29 cellular contexts compared by ENCODE assay signal in genomic region chr10:15121707-15122106, GRCh38. TPM values are rescaled to one million over a fixed set of nuclear protein-coding genes. Genes with fewer than 3 reads are reported as not detected.
DNase-seq lines count a peak whose midpoint lies in the region; ATAC-seq and TF ChIP-seq lines count a peak whose summit lies in the region.
"Had no signal": no experiment of that assay in that cellular context is flagged by ENCODE, and none has a peak within 500 bp of the region (broad histone marks: within the 10 kb centered on the region; RNA-seq: fewer than 3 reads in every experiment).

No MANE protein-coding gene starts in this region.

- H3K4me1 Mint-ChIP-seq in activated CD4-positive, alpha-beta memory T cell treated with anti-CD3 and anti-CD28 coated beads, Interleukin-2, amount 10 ng/mL, durations not matched to agents 7 days and 5 days: peaks cover 56% of the 10 kb centered on the region
- peaks cover 32% of the 10 kb centered on the region for H3K4me1 Mint-ChIP-seq in activated CD4-positive, alpha-beta memory T cell treated with anti-CD3 and anti-CD28 coated beads for 36 hours (ENCODE audit: low read depth)

- peaks cover 44% of the 10 kb centered on the region for H3K4me1 ChIP-seq in osteoblast (ENCODE audit: insufficient read depth, low read length)
- H3K4me1 ChIP-seq: psoas muscle, suprapubic skin, upper lobe of left lung had no signal

- peak overlapping the region; percentile 82 for H3K27ac Mint-ChIP-seq in activated CD4-positive, alpha-beta memory T cell treated with anti-CD3 and anti-CD28 coated beads, Interleukin-2, amount 10 ng/mL, durations not matched to agents 7 days and 5 days
- H3K27ac Mint-ChIP-seq in activated CD4-positive, alpha-beta memory T cell treated with anti-CD3 and anti-CD28 coated beads for 36 hours: no peak overlapping the region

- H3K4me3 ChIP-seq in osteoblast (ENCODE audit: insufficient read depth, low read length): no peak overlapping the region
- H3K4me3 ChIP-seq: hepatocyte, lung, PC-9, psoas muscle, skin epidermis, suprapubic skin, upper lobe of left lung had no signal

- no peak overlapping the region for H3K4me2 ChIP-seq in osteoblast (ENCODE audit: insufficient read depth, low read length)
- H3K4me2 ChIP-seq: hepatocyte, PC-9 had no signal

- no peak for TF ChIP-seq POLR2A in GM18505 (IDR thresholded peaks at IDR 0.05; ENCODE audit: borderline replicate concordance, extremely low read depth, insufficient read depth, insufficient read length)

- no peak overlapping the region for H3K4me3 Mint-ChIP-seq in activated CD4-positive, alpha-beta memory T cell treated with anti-CD3 and anti-CD28 coated beads, Interleukin-2, amount 10 ng/mL, durations not matched to agents 7 days and 5 days
- H3K4me3 Mint-ChIP-seq in activated CD4-positive, alpha-beta memory T cell treated with anti-CD3 and anti-CD28 coated beads for 36 hours: no peak overlapping the region
- H3K4me3 Mint-ChIP-seq: naive thymus-derived CD8-positive, alpha-beta T cell had no signal

- H2AFZ ChIP-seq in osteoblast (ENCODE audit: low read length): no peak overlapping the region
- H2AFZ ChIP-seq: hepatocyte, PC-9 had no signal

- peaks cover 43% of the 10 kb centered on the region for H3K36me3 Mint-ChIP-seq in activated CD4-positive, alpha-beta memory T cell treated with anti-CD3 and anti-CD28 coated beads, Interleukin-2, amount 10 ng/mL, durations not matched to agents 7 days and 5 days (ENCODE audit: low read depth)
- peaks cover 40% of the 10 kb centered on the region for H3K36me3 Mint-ChIP-seq in activated CD4-positive, alpha-beta memory T cell treated with anti-CD3 and anti-CD28 coated beads for 36 hours

- H4K20me1 ChIP-seq in osteoblast (ENCODE audit: insufficient read depth, low read length): no peaks in the 10 kb centered on the region

- no peak for DNase-seq in activated CD4-positive, alpha-beta memory T cell treated with anti-CD3 and anti-CD28 coated beads, Interleukin-2, amount 10 ng/mL, durations not matched to agents 7 days and 5 days
- DNase-seq in activated CD4-positive, alpha-beta memory T cell treated with anti-CD3 and anti-CD28 coated beads for 36 hours: no peak
- DNase-seq in HCEC 1CT: peak; percentile 49
- no peak for DNase-seq in osteoblast (ENCODE audit: insufficient read length, low spot score, missing footprints)
- DNase-seq: activated CD8-positive, alpha-beta memory T cell treated with anti-CD3 and anti-CD28 coated beads for 24 hours; activated T-cell treated with anti-CD3 and anti-CD28 coated beads for 4 hours; amniotic stem cell; Calu3; DMS79; GOT3; Karpas-422; left cardiac atrium; naive thymus-derived CD8-positive, alpha-beta T cell; NCI-H1417; NCI-H2029 treated with DMSO at 0.1 percent for 48 hours; NCI-H526; PC-9; psoas muscle; stimulated activated naive CD4-positive, alpha-beta T cell; upper lobe of left lung had no signal

- TF ChIP-seq CTCF in osteoblast (IDR thresholded peaks at IDR 0.05; ENCODE audit: extremely low read depth, low read depth, low read length): no peak

- intact Hi-C loops in activated CD4-positive, alpha-beta memory T cell treated with anti-CD3 and anti-CD28 coated beads for 36 hours (cut with micrococcal nuclease): loop anchor here (10.0 kb wide), 1 partner anchor 253 kb away; the partner anchor contains the start of gene FAM171A1

- H3K27me3 ChIP-seq in osteoblast (ENCODE audit: insufficient read depth, low read length): no peaks in the 10 kb centered on the region
- H3K27me3 ChIP-seq: hepatocyte, suprapubic skin, upper lobe of left lung had no signal

- POLR2A ChIA-PET in activated CD4-positive, alpha-beta memory T cell treated with anti-CD3 and anti-CD28 coated beads, Interleukin-2, amount 10 ng/mL, durations not matched to agents 7 days and 5 days (lab: Charles Lee): interaction anchor here (1.1 to 5.1 kb wide), 3 partner anchors 22 to 47 kb away, joined by 3 to 39 read pairs (median 3); partner anchors contain the start of genes NMT2 and RPP38
- POLR2A ChIA-PET in activated CD4-positive, alpha-beta memory T cell treated with anti-CD3 and anti-CD28 coated beads for 36 hours (lab: Charles Lee): interaction anchor here (0.8 to 3.1 kb wide), 3 partner anchors 21 to 46 kb away, joined by 3 to 30 read pairs (median 10); partner anchors contain the start of genes NMT2 and RPP38

- H3K9me3 ChIP-seq in osteoblast (ENCODE audit: low read depth, low read length): no peaks in the 10 kb centered on the region
- H3K9me3 ChIP-seq: psoas muscle, suprapubic skin, upper lobe of left lung had no signal

- H3K27me3 Mint-ChIP-seq in activated CD4-positive, alpha-beta memory T cell treated with anti-CD3 and anti-CD28 coated beads, Interleukin-2, amount 10 ng/mL, durations not matched to agents 7 days and 5 days: no peaks in the 10 kb centered on the region
- no peaks in the 10 kb centered on the region for H3K27me3 Mint-ChIP-seq in activated CD4-positive, alpha-beta memory T cell treated with anti-CD3 and anti-CD28 coated beads for 36 hours
- H3K27me3 Mint-ChIP-seq: naive thymus-derived CD8-positive, alpha-beta T cell had no signal

- no peak; the same call in 1 of the 3 replicates for ATAC-seq in SK-N-SH treated with all-trans-retinoic acid at 6 μM for 48 hours
- ATAC-seq in HG02973 (IDR thresholded peaks at IDR 0.05; ENCODE audit: unreplicated experiment): no peak
- no peak for ATAC-seq in GM18502 (IDR thresholded peaks at IDR 0.05; ENCODE audit: poor library complexity, unreplicated experiment)
- ATAC-seq in GM18505 (IDR thresholded peaks at IDR 0.05; ENCODE audit: unreplicated experiment): no peak
- ATAC-seq: left cardiac atrium; naive thymus-derived CD8-positive, alpha-beta T cell; psoas muscle; Right ventricle myocardium inferior had no signal

- peak overlapping the region; percentile 81 for H3K27ac ChIP-seq in osteoblast (ENCODE audit: low read depth, low read length)
- H3K27ac ChIP-seq: hepatocyte, PC-9, psoas muscle, skin epidermis, suprapubic skin, upper lobe of left lung had no signal

- peaks cover 35% of the 10 kb centered on the region for H3K79me2 ChIP-seq in osteoblast (ENCODE audit: insufficient read depth, low read length)
- H3K79me2 ChIP-seq: hepatocyte had no signal

- H3K36me3 ChIP-seq in osteoblast (ENCODE audit: insufficient read depth, low read length): peaks cover 53% of the 10 kb centered on the region

- CTCF ChIA-PET in activated CD4-positive, alpha-beta memory T cell treated with anti-CD3 and anti-CD28 coated beads, Interleukin-2, amount 10 ng/mL, durations not matched to agents 7 days and 5 days (lab: Charles Lee): interaction anchor here (1.0 to 2.4 kb wide), 4 partner anchors 15 to 89 kb away, joined by 3 to 9 read pairs (median 8); partner anchors contain the start of gene NMT2
- CTCF ChIA-PET in activated CD4-positive, alpha-beta memory T cell treated with anti-CD3 and anti-CD28 coated beads for 36 hours (lab: Charles Lee): interaction anchor here (1.1 to 5.1 kb wide), 3 partner anchors 8 to 21 kb away, joined by 5 to 23 read pairs (median 7); no protein-coding TSS in a partner anchor

- H3K9me3 Mint-ChIP-seq in activated CD4-positive, alpha-beta memory T cell treated with anti-CD3 and anti-CD28 coated beads, Interleukin-2, amount 10 ng/mL, durations not matched to agents 7 days and 5 days: no peaks in the 10 kb centered on the region
- H3K9me3 Mint-ChIP-seq in activated CD4-positive, alpha-beta memory T cell treated with anti-CD3 and anti-CD28 coated beads for 36 hours: no peaks in the 10 kb centered on the region
- H3K9me3 Mint-ChIP-seq: naive thymus-derived CD8-positive, alpha-beta T cell had no signal

TF ChIP-seq in SK-N-SH treated with all-trans-retinoic acid at 6 μM for 48 hours, 23 proteins besides CTCF, POLR2A, EP300 and RAD21:
- TF ChIP-seq ISL1 (CRISPR knock-in tag; IDR thresholded peaks at IDR 0.05) (peak; percentile 68), BACH2 (CRISPR knock-in tag; IDR thresholded peaks at IDR 0.05; ENCODE audit: borderline replicate concordance) (no peak), OSR1 (CRISPR knock-in tag; IDR thresholded peaks at IDR 0.05) (no peak), CREB5 (CRISPR knock-in tag; IDR thresholded peaks at IDR 0.05; ENCODE audit: low read depth) (0 out of 2 replicates have a peak, but pooled peaks have one; percentile 41)
TF ChIP-seq in SK-N-SH treated with all-trans-retinoic acid at 6 μM for 48 hours: peak in this region for 2.

RNA-seq across cellular contexts. Expression of gene RPP38, which starts 24.6 kb away (rescaled TPM):
- total RNA-seq in activated CD4-positive, alpha-beta memory T cell treated with anti-CD3 and anti-CD28 coated beads, Interleukin-2, amount 10 ng/mL, durations not matched to agents 7 days and 5 days: 10 to 100 TPM; 14.9 to 16.8 TPM
- total RNA-seq in activated CD4-positive, alpha-beta memory T cell treated with anti-CD3 and anti-CD28 coated beads for 36 hours: 10 to 100 TPM; 18.3 to 19.2 TPM
- 13.8 and 16.6 TPM in 2 replicates for total RNA-seq in osteoblast

RNA-seq across cellular contexts. Expression of gene ACBD7, which starts 33.1 kb away (rescaled TPM):
- 1 to 10 TPM; 2.1 to 2.6 TPM for total RNA-seq in activated CD4-positive, alpha-beta memory T cell treated with anti-CD3 and anti-CD28 coated beads, Interleukin-2, amount 10 ng/mL, durations not matched to agents 7 days and 5 days
- 1 to 10 TPM; 1.7 to 1.9 TPM for total RNA-seq in activated CD4-positive, alpha-beta memory T cell treated with anti-CD3 and anti-CD28 coated beads for 36 hours
- total RNA-seq in osteoblast: 0.72 and 0.88 TPM in 2 replicates
- total RNA-seq: psoas muscle, Right ventricle myocardium inferior, suprapubic skin had no signal

RNA-seq across cellular contexts. Expression of gene NMT2, which starts 46.8 kb away (rescaled TPM):
- total RNA-seq in activated CD4-positive, alpha-beta memory T cell treated with anti-CD3 and anti-CD28 coated beads, Interleukin-2, amount 10 ng/mL, durations not matched to agents 7 days and 5 days: 10 to 100 TPM; 45.1 to 45.5 TPM
- total RNA-seq in activated CD4-positive, alpha-beta memory T cell treated with anti-CD3 and anti-CD28 coated beads for 36 hours: 10 to 100 TPM; 21.8 to 22.1 TPM
- total RNA-seq in osteoblast: 43.8 and 61.0 TPM in 2 replicates
